Comparison of ENCODE assay signal across 23 cellular contexts in genomic region chr15:46526726-46527110, GRCh38.
"Had no signal": no experiment of that assay in that cellular context is flagged by ENCODE, and none has a peak within 500 bp of the region (broad histone marks: within the 10 kb centered on the region; RNA-seq: fewer than 3 reads in every experiment).

No MANE protein-coding gene starts in this region.

- H3K4me2 ChIP-seq: neural progenitor cell had no signal

- H3K27ac ChIP-seq: dorsolateral prefrontal cortex, epithelial cell of prostate, gastrocnemius medialis, neural progenitor cell, parathyroid adenoma, sigmoid colon, spleen, thoracic aorta, tibial nerve, vagina had no signal

- H3K27me3 ChIP-seq: dorsolateral prefrontal cortex, gastrocnemius medialis, neural progenitor cell, sigmoid colon, spleen, tibial nerve, vagina had no signal

- H3K9ac ChIP-seq: neural progenitor cell, parathyroid adenoma had no signal

- H3K79me2 ChIP-seq: parathyroid adenoma had no signal

- H3K9me3 ChIP-seq: gastrocnemius medialis, sigmoid colon, thoracic aorta, tibial nerve, vagina had no signal

- H3K4me1 ChIP-seq: gastrocnemius medialis, neural progenitor cell, parathyroid adenoma, sigmoid colon, spleen, tibial nerve, vagina had no signal

- DNase-seq: cerebellar nuclear complex; dorsolateral prefrontal cortex; effector CD8-positive, alpha-beta T cell; endodermal cell; foreskin fibroblast; gastrocnemius medialis; head of caudate nucleus; hippocampal formation; islet precursor cell; kidney glomerular epithelial cell; naive thymus-derived CD4-positive, alpha-beta T cell; right cardiac atrium; sigmoid colon; spleen; stimulated activated naive B cell treated with anti-CD40 and anti-IgM and Interleukin-4, amounts not matched to agents 10 μg/mL and 1 μg/mL and 100 μg/mL, for 72 hours had no signal

- ATAC-seq: esophagus mucosa; gastrocnemius medialis; naive thymus-derived CD4-positive, alpha-beta T cell; right cardiac atrium; stimulated activated naive B cell treated with anti-CD40 and anti-IgM and Interleukin-4, amounts not matched to agents 10 μg/mL and 1 μg/mL and 100 μg/mL, for 72 hours had no signal

- H3K4me3 ChIP-seq: dorsolateral prefrontal cortex, gastrocnemius medialis, lung, neural progenitor cell, sigmoid colon, spleen, thoracic aorta, tibial nerve, vagina had no signal

- H2AFZ ChIP-seq: neural progenitor cell, parathyroid adenoma had no signal

- H3K36me3 ChIP-seq: gastrocnemius medialis, neural progenitor cell, sigmoid colon, spleen, thoracic aorta, tibial nerve, vagina had no signal
